1 cellular context compared by ENCODE assay signal in the genomic region with DNA sequence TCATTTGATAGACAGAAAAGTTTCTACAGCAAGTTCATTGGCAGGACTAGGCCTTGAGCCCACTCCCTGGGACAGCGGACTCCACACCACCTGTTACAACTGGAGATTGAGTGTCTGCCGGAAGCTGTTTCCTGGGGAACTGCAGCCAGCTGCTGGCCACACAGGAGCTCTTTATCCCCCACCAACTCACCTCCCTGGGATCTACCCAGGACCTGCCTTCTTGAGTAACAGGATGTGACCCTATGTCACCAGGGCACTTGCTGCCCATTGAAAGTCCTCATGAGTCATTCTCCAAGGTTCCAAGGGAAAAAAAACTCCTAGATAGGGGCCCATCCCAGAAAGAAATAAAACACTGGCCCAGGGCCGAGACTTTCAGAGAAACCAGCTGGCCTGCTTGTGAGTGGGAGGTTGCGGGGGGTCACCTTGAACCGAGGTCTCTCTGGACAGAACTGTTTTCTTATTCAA.
TF ChIP-seq lines count a peak whose summit lies in the region.

No MANE protein-coding gene starts in this region.

TF ChIP-seq in HepG2, 621 proteins besides CTCF, POLR2A, EP300 and RAD21 (continued from another document and continues in another):
- TF ChIP-seq, protein P1, sequence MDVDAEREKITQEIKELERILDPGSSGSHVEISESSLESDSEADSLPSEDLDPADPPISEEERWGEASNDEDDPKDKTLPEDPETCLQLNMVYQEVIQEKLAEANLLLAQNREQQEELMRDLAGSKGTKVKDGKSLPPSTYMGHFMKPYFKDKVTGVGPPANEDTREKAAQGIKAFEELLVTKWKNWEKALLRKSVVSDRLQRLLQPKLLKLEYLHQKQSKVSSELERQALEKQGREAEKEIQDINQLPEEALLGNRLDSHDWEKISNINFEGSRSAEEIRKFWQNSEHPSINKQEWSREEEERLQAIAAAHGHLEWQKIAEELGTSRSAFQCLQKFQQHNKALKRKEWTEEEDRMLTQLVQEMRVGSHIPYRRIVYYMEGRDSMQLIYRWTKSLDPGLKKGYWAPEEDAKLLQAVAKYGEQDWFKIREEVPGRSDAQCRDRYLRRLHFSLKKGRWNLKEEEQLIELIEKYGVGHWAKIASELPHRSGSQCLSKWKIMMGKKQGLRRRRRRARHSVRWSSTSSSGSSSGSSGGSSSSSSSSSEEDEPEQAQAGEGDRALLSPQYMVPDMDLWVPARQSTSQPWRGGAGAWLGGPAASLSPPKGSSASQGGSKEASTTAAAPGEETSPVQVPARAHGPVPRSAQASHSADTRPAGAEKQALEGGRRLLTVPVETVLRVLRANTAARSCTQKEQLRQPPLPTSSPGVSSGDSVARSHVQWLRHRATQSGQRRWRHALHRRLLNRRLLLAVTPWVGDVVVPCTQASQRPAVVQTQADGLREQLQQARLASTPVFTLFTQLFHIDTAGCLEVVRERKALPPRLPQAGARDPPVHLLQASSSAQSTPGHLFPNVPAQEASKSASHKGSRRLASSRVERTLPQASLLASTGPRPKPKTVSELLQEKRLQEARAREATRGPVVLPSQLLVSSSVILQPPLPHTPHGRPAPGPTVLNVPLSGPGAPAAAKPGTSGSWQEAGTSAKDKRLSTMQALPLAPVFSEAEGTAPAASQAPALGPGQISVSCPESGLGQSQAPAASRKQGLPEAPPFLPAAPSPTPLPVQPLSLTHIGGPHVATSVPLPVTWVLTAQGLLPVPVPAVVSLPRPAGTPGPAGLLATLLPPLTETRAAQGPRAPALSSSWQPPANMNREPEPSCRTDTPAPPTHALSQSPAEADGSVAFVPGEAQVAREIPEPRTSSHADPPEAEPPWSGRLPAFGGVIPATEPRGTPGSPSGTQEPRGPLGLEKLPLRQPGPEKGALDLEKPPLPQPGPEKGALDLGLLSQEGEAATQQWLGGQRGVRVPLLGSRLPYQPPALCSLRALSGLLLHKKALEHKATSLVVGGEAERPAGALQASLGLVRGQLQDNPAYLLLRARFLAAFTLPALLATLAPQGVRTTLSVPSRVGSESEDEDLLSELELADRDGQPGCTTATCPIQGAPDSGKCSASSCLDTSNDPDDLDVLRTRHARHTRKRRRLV (CRISPR knock-in tag; IDR thresholded peaks at IDR 0.05), result no peak
- no peak for TF ChIP-seq ZNF101 (CRISPR knock-in tag; IDR thresholded peaks at IDR 0.05; ENCODE audit: borderline replicate concordance, low read depth)
- peak; percentile 52 for TF ChIP-seq PATZ1 (CRISPR knock-in tag; IDR thresholded peaks at IDR 0.05)
- no peak for TF ChIP-seq ARHGAP35 (CRISPR knock-in tag; IDR thresholded peaks at IDR 0.05; ENCODE audit: borderline replicate concordance)
- TF ChIP-seq, protein P2, sequence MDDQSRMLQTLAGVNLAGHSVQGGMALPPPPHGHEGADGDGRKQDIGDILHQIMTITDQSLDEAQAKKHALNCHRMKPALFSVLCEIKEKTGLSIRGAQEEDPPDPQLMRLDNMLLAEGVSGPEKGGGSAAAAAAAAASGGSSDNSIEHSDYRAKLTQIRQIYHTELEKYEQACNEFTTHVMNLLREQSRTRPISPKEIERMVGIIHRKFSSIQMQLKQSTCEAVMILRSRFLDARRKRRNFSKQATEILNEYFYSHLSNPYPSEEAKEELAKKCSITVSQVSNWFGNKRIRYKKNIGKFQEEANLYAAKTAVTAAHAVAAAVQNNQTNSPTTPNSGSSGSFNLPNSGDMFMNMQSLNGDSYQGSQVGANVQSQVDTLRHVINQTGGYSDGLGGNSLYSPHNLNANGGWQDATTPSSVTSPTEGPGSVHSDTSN (CRISPR knock-in tag; IDR thresholded peaks at IDR 0.05; ENCODE audit: borderline replicate concordance), result no peak
- no peak for TF ChIP-seq ZNF501 (CRISPR knock-in tag; IDR thresholded peaks at IDR 0.05)
- TF ChIP-seq WIZ (CRISPR knock-in tag; IDR thresholded peaks at IDR 0.05), result no peak
- TF ChIP-seq ARNT (IDR thresholded peaks at IDR 0.05), result no peak
- peak; percentile 69 for TF ChIP-seq PRPF4 (IDR thresholded peaks at IDR 0.05; ENCODE audit: low read depth, low read length, poor library complexity, severe bottlenecking)
- no peak; the same call in 1 of the 2 replicates for TF ChIP-seq NFKB2 (CRISPR knock-in tag; IDR thresholded peaks at IDR 0.05; ENCODE audit: borderline replicate concordance)
- no peak for TF ChIP-seq THAP8 (CRISPR knock-in tag; IDR thresholded peaks at IDR 0.05; ENCODE audit: borderline replicate concordance)
- TF ChIP-seq, protein P3, sequence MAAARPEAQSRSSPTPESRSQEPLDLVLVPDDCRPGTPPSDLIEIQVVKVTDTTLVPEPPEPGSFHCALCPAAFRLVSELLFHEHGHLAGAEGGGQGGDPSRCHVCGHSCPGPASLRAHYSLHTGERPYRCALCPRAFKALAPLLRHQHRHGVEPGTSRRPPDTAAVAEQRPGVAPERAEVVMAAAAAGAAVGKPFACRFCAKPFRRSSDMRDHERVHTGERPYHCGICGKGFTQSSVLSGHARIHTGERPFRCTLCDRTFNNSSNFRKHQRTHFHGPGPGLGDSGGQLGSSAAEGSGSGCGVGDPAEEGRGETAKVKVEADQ (CRISPR knock-in tag; IDR thresholded peaks at IDR 0.05; ENCODE audit: borderline replicate concordance), result no peak
- TF ChIP-seq, protein P4, sequence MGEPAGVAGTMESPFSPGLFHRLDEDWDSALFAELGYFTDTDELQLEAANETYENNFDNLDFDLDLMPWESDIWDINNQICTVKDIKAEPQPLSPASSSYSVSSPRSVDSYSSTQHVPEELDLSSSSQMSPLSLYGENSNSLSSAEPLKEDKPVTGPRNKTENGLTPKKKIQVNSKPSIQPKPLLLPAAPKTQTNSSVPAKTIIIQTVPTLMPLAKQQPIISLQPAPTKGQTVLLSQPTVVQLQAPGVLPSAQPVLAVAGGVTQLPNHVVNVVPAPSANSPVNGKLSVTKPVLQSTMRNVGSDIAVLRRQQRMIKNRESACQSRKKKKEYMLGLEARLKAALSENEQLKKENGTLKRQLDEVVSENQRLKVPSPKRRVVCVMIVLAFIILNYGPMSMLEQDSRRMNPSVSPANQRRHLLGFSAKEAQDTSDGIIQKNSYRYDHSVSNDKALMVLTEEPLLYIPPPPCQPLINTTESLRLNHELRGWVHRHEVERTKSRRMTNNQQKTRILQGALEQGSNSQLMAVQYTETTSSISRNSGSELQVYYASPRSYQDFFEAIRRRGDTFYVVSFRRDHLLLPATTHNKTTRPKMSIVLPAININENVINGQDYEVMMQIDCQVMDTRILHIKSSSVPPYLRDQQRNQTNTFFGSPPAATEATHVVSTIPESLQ (CRISPR knock-in tag; conservative IDR thresholded peaks at IDR 0.05), result no peak
- no peak for TF ChIP-seq ZNF260 (CRISPR knock-in tag; IDR thresholded peaks at IDR 0.05; ENCODE audit: borderline replicate concordance, low read depth)
- TF ChIP-seq PHF8 (CRISPR knock-in tag; IDR thresholded peaks at IDR 0.05), result no peak
- no peak for TF ChIP-seq HINFP (CRISPR knock-in tag; IDR thresholded peaks at IDR 0.05; ENCODE audit: low read depth)
- TF ChIP-seq, protein P5, sequence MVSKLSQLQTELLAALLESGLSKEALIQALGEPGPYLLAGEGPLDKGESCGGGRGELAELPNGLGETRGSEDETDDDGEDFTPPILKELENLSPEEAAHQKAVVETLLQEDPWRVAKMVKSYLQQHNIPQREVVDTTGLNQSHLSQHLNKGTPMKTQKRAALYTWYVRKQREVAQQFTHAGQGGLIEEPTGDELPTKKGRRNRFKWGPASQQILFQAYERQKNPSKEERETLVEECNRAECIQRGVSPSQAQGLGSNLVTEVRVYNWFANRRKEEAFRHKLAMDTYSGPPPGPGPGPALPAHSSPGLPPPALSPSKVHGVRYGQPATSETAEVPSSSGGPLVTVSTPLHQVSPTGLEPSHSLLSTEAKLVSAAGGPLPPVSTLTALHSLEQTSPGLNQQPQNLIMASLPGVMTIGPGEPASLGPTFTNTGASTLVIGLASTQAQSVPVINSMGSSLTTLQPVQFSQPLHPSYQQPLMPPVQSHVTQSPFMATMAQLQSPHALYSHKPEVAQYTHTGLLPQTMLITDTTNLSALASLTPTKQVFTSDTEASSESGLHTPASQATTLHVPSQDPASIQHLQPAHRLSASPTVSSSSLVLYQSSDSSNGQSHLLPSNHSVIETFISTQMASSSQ (IDR thresholded peaks at IDR 0.05; ENCODE audit: low read depth), result no peak
- TF ChIP-seq, protein P5 (CRISPR knock-in tag; IDR thresholded peaks at IDR 0.05; ENCODE audit: borderline replicate concordance), result peak; percentile 24; the same call in 1 of the 2 replicates
- peak; percentile 88 to 93 for TF ChIP-seq NR2F1 (CRISPR knock-in tag; IDR thresholded peaks at IDR 0.05)
- peak; percentile 68 for TF ChIP-seq MAX (IDR thresholded peaks at IDR 0.05)
- no peak; the same call in 1 of the 2 replicates for TF ChIP-seq CHD4 (IDR thresholded peaks at IDR 0.05; ENCODE audit: borderline replicate concordance, low read length)
- TF ChIP-seq, protein P6, sequence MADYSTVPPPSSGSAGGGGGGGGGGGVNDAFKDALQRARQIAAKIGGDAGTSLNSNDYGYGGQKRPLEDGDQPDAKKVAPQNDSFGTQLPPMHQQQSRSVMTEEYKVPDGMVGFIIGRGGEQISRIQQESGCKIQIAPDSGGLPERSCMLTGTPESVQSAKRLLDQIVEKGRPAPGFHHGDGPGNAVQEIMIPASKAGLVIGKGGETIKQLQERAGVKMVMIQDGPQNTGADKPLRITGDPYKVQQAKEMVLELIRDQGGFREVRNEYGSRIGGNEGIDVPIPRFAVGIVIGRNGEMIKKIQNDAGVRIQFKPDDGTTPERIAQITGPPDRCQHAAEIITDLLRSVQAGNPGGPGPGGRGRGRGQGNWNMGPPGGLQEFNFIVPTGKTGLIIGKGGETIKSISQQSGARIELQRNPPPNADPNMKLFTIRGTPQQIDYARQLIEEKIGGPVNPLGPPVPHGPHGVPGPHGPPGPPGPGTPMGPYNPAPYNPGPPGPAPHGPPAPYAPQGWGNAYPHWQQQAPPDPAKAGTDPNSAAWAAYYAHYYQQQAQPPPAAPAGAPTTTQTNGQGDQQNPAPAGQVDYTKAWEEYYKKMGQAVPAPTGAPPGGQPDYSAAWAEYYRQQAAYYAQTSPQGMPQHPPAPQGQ (CRISPR knock-in tag; IDR thresholded peaks at IDR 0.05; ENCODE audit: borderline replicate concordance), result no peak
- TF ChIP-seq ATRX (CRISPR knock-in tag; IDR thresholded peaks at IDR 0.05; ENCODE audit: borderline replicate concordance), result no peak
- TF ChIP-seq NFKBIZ (CRISPR knock-in tag; IDR thresholded peaks at IDR 0.05), result 0 out of 2 replicates have a peak, but pooled peaks have one; percentile 68
- TF ChIP-seq ZNF430 (CRISPR knock-in tag; IDR thresholded peaks at IDR 0.05), result no peak; the same call in 1 of the 2 replicates
- peak; percentile 28; the same call in 1 of the 2 replicates for TF ChIP-seq UBTF (CRISPR knock-in tag; IDR thresholded peaks at IDR 0.05)
